ENCODE assay signal across 17 cellular contexts in genomic region chr4:173507471-173508385, GRCh38. TPM values are rescaled to one million over a fixed set of nuclear protein-coding genes. Genes with fewer than 3 reads are reported as not detected.
DNase-seq lines count a peak whose midpoint lies in the region; ATAC-seq, FAIRE-seq and TF ChIP-seq lines count a peak whose summit lies in the region.
"Had no signal": no experiment of that assay in that cellular context is flagged by ENCODE, and none has a peak within 500 bp of the region (broad histone marks: within the 10 kb centered on the region; RNA-seq: fewer than 3 reads in every experiment).

No MANE protein-coding gene starts in this region.

- no peak for FAIRE-seq in GM19239 (lab: Jason Lieb, UNC)

- peak overlapping the region; percentile 82 for H3K4me2 ChIP-seq in hepatocyte

- no peaks in the 10 kb centered on the region for H3K36me3 ChIP-seq in hepatocyte (replicated peaks; ENCODE audit: insufficient read depth, low read depth)
- H3K36me3 ChIP-seq: esophagus squamous epithelium, SJSA1, upper lobe of left lung had no signal

- intact Hi-C loops in activated B cell treated with CpG ODN at 0.5 μM for 24 hours (cut with micrococcal nuclease), result loop anchor here (2.0 to 10.0 kb wide), 6 partner anchors 15 to 810 kb away; partner anchors contain the start of genes GALNT7, HMGB2 and SAP30

- H3K9me3 Mint-ChIP-seq in T-helper 2 cell treated with Interferon-gamma antibody and Interleukin-4, amounts not matched to agents 5 μg/mL and 100 μg/mL, for 36 hours, result no peaks in the 10 kb centered on the region
- H3K9me3 Mint-ChIP-seq in activated B cell treated with CpG ODN at 0.5 μM for 24 hours (no peaks in the 10 kb centered on the region), progenitor cell of endocrine pancreas (ENCODE audit: low read depth) (no peaks in the 10 kb centered on the region)

- H3K27me3 Mint-ChIP-seq in T-helper 2 cell treated with Interferon-gamma antibody and Interleukin-4, amounts not matched to agents 5 μg/mL and 100 μg/mL, for 36 hours (ENCODE audit: low read depth), result peaks cover 90% of the 10 kb centered on the region
- peaks cover 80% of the 10 kb centered on the region for H3K27me3 Mint-ChIP-seq in activated B cell treated with CpG ODN at 0.5 μM for 24 hours
- H3K27me3 Mint-ChIP-seq in progenitor cell of endocrine pancreas, result peaks cover 97% of the 10 kb centered on the region

- H2AFZ ChIP-seq in hepatocyte, result no peak overlapping the region

- POLR2A ChIA-PET in activated B cell treated with CpG ODN at 0.5 μM for 24 hours (lab: Charles Lee), result no interaction called here

- WGBS in hepatocyte (ENCODE audit: low lambda C conversion rate, missing lambda C conversion rate), result 51% methylated on average over 27 of the region's 27 CpGs

- no peaks in the 10 kb centered on the region for H3K4me1 ChIP-seq in hepatocyte (ENCODE audit: insufficient read depth)
- H3K4me1 ChIP-seq: SJSA1 had no signal

- TF ChIP-seq CTCF in activated B cell treated with CpG ODN at 0.5 μM for 24 hours (IDR thresholded peaks at IDR 0.05), result no peak
- TF ChIP-seq CTCF in hepatocyte (IDR thresholded peaks at IDR 0.05; ENCODE audit: poor library complexity), result no peak
- TF ChIP-seq CTCF in progenitor cell of endocrine pancreas (IDR thresholded peaks at IDR 0.05; ENCODE audit: unreplicated experiment), result no peak

- peak overlapping the region; percentile 74 for H3K4me3 Mint-ChIP-seq in T-helper 2 cell treated with Interferon-gamma antibody and Interleukin-4, amounts not matched to agents 5 μg/mL and 100 μg/mL, for 36 hours
- H3K4me3 Mint-ChIP-seq in activated B cell treated with CpG ODN at 0.5 μM for 24 hours, result peak overlapping the region; percentile 78
- H3K4me3 Mint-ChIP-seq in progenitor cell of endocrine pancreas (ENCODE audit: low read depth), result peak overlapping the region; percentile 71

- H3K9me3 ChIP-seq in hepatocyte (ENCODE audit: low read depth), result no peaks in the 10 kb centered on the region
- H3K9me3 ChIP-seq: SJSA1 had no signal

- CTCF ChIA-PET in activated B cell treated with CpG ODN at 0.5 μM for 24 hours (lab: Charles Lee), result no interaction called here

- H3K79me2 ChIP-seq in hepatocyte, result peaks cover 16% of the 10 kb centered on the region

- H3K27ac Mint-ChIP-seq in T-helper 2 cell treated with Interferon-gamma antibody and Interleukin-4, amounts not matched to agents 5 μg/mL and 100 μg/mL, for 36 hours, result peak overlapping the region; percentile 26
- H3K27ac Mint-ChIP-seq in activated B cell treated with CpG ODN at 0.5 μM for 24 hours (no peak overlapping the region), progenitor cell of endocrine pancreas (no peak overlapping the region)

- peaks cover 5% of the 10 kb centered on the region for H3K4me1 Mint-ChIP-seq in T-helper 2 cell treated with Interferon-gamma antibody and Interleukin-4, amounts not matched to agents 5 μg/mL and 100 μg/mL, for 36 hours (ENCODE audit: low read depth)
- peaks cover 39% of the 10 kb centered on the region for H3K4me1 Mint-ChIP-seq in activated B cell treated with CpG ODN at 0.5 μM for 24 hours
- peaks cover 12% of the 10 kb centered on the region for H3K4me1 Mint-ChIP-seq in progenitor cell of endocrine pancreas (ENCODE audit: low read depth)

- H3K36me3 Mint-ChIP-seq in T-helper 2 cell treated with Interferon-gamma antibody and Interleukin-4, amounts not matched to agents 5 μg/mL and 100 μg/mL, for 36 hours (ENCODE audit: low read depth), result peaks cover 1% of the 10 kb centered on the region
- no peaks in the 10 kb centered on the region for H3K36me3 Mint-ChIP-seq in activated B cell treated with CpG ODN at 0.5 μM for 24 hours (ENCODE audit: low read depth)
- peaks cover 2% of the 10 kb centered on the region for H3K36me3 Mint-ChIP-seq in progenitor cell of endocrine pancreas (ENCODE audit: insufficient read depth)

- H3K27me3 ChIP-seq in hepatocyte, result peaks cover 90% of the 10 kb centered on the region

- peak overlapping the region; percentile 75 for H3K27ac ChIP-seq in hepatocyte
- H3K27ac ChIP-seq: esophagus squamous epithelium, SJSA1, upper lobe of left lung had no signal

- no peak for DNase-seq in T-helper 2 cell treated with Interferon-gamma antibody and Interleukin-4, amounts not matched to agents 5 μg/mL and 100 μg/mL, for 36 hours (ENCODE audit: low spot score)
- DNase-seq in T-helper 2 cell (no peak), activated B cell treated with CpG ODN at 0.5 μM for 24 hours (no peak), hepatocyte (ENCODE audit: low spot score) (peak; percentile 10), progenitor cell of endocrine pancreas (ENCODE audit: low spot score, unreplicated experiment) (peak; percentile 9), GM19239 (ENCODE audit: insufficient read length, low spot score) (no peak), NCI-H2029 treated with DMSO at 0.1 percent for 48 hours (lab: John Stamatoyannopoulos, UW) (no peak)
- DNase-seq: 8988T; activated effector memory CD4-positive, alpha-beta T cell treated with Interleukin-2 at 50 U/mL for 16 hours; cerebellar nuclear complex; esophagus squamous epithelium; KG1; NCI-H187 had no signal

- no peaks in the 10 kb centered on the region for H3K9me2 ChIP-seq in hepatocyte (replicated peaks; ENCODE audit: insufficient read depth)

- no peaks in the 10 kb centered on the region for H4K20me1 ChIP-seq in hepatocyte (ENCODE audit: insufficient read depth, poor library complexity, severe bottlenecking)

- no peak overlapping the region for H3K4me3 ChIP-seq in hepatocyte
- H3K4me3 ChIP-seq: SJSA1 had no signal

- ATAC-seq in activated B cell treated with CpG ODN at 0.5 μM for 24 hours (ENCODE audit: low read depth) (no peak), HG03108 (IDR thresholded peaks at IDR 0.05; ENCODE audit: unreplicated experiment) (no peak)

RNA-seq across cellular contexts. Expression of gene HAND2, which starts 22.3 kb away (rescaled TPM):
- total RNA-seq in activated B cell treated with CpG ODN at 0.5 μM for 24 hours (not detected in 2 replicates), hepatocyte (67.9 and 69.7 TPM in 2 replicates), progenitor cell of endocrine pancreas (2.5 and 3.9 TPM in 2 replicates)
- 141 and 152 TPM in 2 replicates for polyA plus RNA-seq in hepatocyte
- total RNA-seq: SJSA1 had no signal
- polyA plus RNA-seq: neural cell had no signal

Comparison
In these comparisons a context has a peak if more than half of its experiments do, and no peak if none do; other contexts are left out.
1. DNase-seq: peak in hepatocyte (single experiment) and progenitor cell of endocrine pancreas (single experiment); none in T-helper 2 cell treated with Interferon-gamma antibody and Interleukin-4, amounts not matched to agents 5 μg/mL and 100 μg/mL, for 36 hours (single experiment), T-helper 2 cell (0 of 5), activated B cell treated with CpG ODN at 0.5 μM for 24 hours (single experiment), GM19239 (single experiment) and NCI-H2029 treated with DMSO at 0.1 percent for 48 hours (single experiment).
2. RNA of gene HAND2, which starts 22.3 kb away (total RNA-seq): 67.9 to 69.7 TPM in hepatocyte; 2.5 to 3.9 TPM in progenitor cell of endocrine pancreas and not detected in activated B cell treated with CpG ODN at 0.5 μM for 24 hours; every median in the first group is over 10 times any median in the second.
3. Peak in every context shown above with its lines, with median percentiles within 50 percentile points of each other: H3K4me3 Mint-ChIP-seq.